ENCODE assay signal across 12 cellular contexts in genomic region chr12:15209782-15210181, GRCh38.
DNase-seq lines count a peak whose midpoint lies in the region; TF ChIP-seq lines count a peak whose summit lies in the region.
"Had no signal": no experiment of that assay in that cellular context is flagged by ENCODE, and none has a peak within 500 bp of the region (broad histone marks: within the 10 kb centered on the region; RNA-seq: fewer than 3 reads in every experiment).

No MANE protein-coding gene starts in this region.

- H3K9me3 ChIP-seq in adipocyte (ENCODE audit: control insufficient read depth, low read length) (no peaks in the 10 kb centered on the region), parathyroid adenoma (ENCODE audit: control insufficient read depth, low read length) (no peaks in the 10 kb centered on the region)

- H3K36me3 ChIP-seq in adipocyte (ENCODE audit: control insufficient read depth, insufficient read depth, low read length, severe bottlenecking): no peaks in the 10 kb centered on the region
- H3K36me3 ChIP-seq in parathyroid adenoma (ENCODE audit: control insufficient read depth, insufficient read depth, low read length): no peaks in the 10 kb centered on the region

- DNase-seq in AG04449 (ENCODE audit: low read depth, low spot score) (peak; percentile 26), adipocyte (ENCODE audit: low read depth) (peak; percentile 72), fibroblast of the conjunctiva (ENCODE audit: low read depth) (peak; percentile 69), iPS-NIHi11 (ENCODE audit: low spot score) (no peak), RPMI8226 (no peak), GDM1 (lab: John Stamatoyannopoulos, UW) (no peak)
- no peak for DNase-seq in activated CD4-positive, alpha-beta T cell treated with anti-CD3 and anti-CD28 coated beads for 1 hour
- DNase-seq: activated CD8-positive, alpha-beta memory T cell treated with anti-CD3 and anti-CD28 coated beads, Interleukin-2, amount 10 ng/mL, durations not matched to agents 7 days and 5 days; activated naive CD8-positive, alpha-beta T cell treated with anti-CD3 and anti-CD28 coated beads, Interleukin-2, amount 10 ng/mL, durations not matched to agents 7 days and 5 days; DND-41; NCI-H2029 had no signal

- H3K4me3 ChIP-seq in AG04449 (ENCODE audit: low read depth, low read length) (no peak overlapping the region), adipocyte (ENCODE audit: low read length) (no peak overlapping the region), parathyroid adenoma (ENCODE audit: low read depth, low read length) (no peak overlapping the region)

- H3K9ac ChIP-seq in adipocyte (ENCODE audit: low read length): no peak overlapping the region
- no peak overlapping the region for H3K9ac ChIP-seq in parathyroid adenoma

- H3K79me2 ChIP-seq in parathyroid adenoma: no peaks in the 10 kb centered on the region

- no peak overlapping the region for H3K4me2 ChIP-seq in parathyroid adenoma (ENCODE audit: low read length)

- H3K27me3 ChIP-seq in adipocyte (replicated peaks; ENCODE audit: control insufficient read depth, insufficient read depth, low read length) (no peaks in the 10 kb centered on the region), parathyroid adenoma (ENCODE audit: control insufficient read depth, insufficient read depth, low read length) (no peaks in the 10 kb centered on the region)

- peak overlapping the region; percentile 5 for H3K27ac ChIP-seq in parathyroid adenoma

- CTCF ChIA-PET in AG04449 (lab: Yijun Ruan, JAX): interaction anchor here (0.6 to 1.3 kb wide), 5 partner anchors 11 to 351 kb away, joined by 3 to 5 read pairs (median 3); no protein-coding TSS in a partner anchor

- no peak overlapping the region for H2AFZ ChIP-seq in parathyroid adenoma

- TF ChIP-seq CTCF in AG04449 (IDR thresholded peaks at IDR 0.05; ENCODE audit: insufficient read depth, low read length, missing control alignments) (no peak), parathyroid adenoma (IDR thresholded peaks at IDR 0.05) (no peak)

- POLR2A ChIA-PET in AG04449 (lab: Yijun Ruan, JAX): no interaction called here

- H3K4me1 ChIP-seq in adipocyte (ENCODE audit: control insufficient read depth, insufficient read depth, low read length) (peaks cover 51% of the 10 kb centered on the region), parathyroid adenoma (peaks cover 18% of the 10 kb centered on the region)

Comparison
In these comparisons a context has a peak if more than half of its experiments do, and no peak if none do; other contexts are left out.
1. DNase-seq: peak in AG04449 (single experiment), adipocyte (single experiment) and fibroblast of the conjunctiva (single experiment); none in activated CD4-positive, alpha-beta T cell treated with anti-CD3 and anti-CD28 coated beads for 1 hour (single experiment), iPS-NIHi11 (single experiment), RPMI8226 (single experiment) and GDM1 (single experiment).